22 cellular contexts compared by ENCODE assay signal in genomic region chr3:5429517-5429890, GRCh38.
"Had no signal": no experiment of that assay in that cellular context is flagged by ENCODE, and none has a peak within 500 bp of the region (broad histone marks: within the 10 kb centered on the region; RNA-seq: fewer than 3 reads in every experiment).

No MANE protein-coding gene starts in this region.

- H3K4me1 Mint-ChIP-seq: stimulated activated effector memory CD8-positive, alpha-beta T cell treated with anti-CD3 and anti-CD28 coated beads, Interleukin-12 subunit alpha, Interleukin-12 subunit beta, amount 100 ng/mL, for 72 hours had no signal

- H3K9me3 ChIP-seq: colonic mucosa, lower lobe of right lung, pancreas, right lobe of liver, testis, upper lobe of right lung had no signal

- H3K27me3 ChIP-seq: colonic mucosa, pancreas, right lobe of liver, testis, upper lobe of right lung had no signal

- H3K27ac Mint-ChIP-seq: activated CD4-positive, alpha-beta T cell treated with anti-CD3 and anti-CD28 coated beads, Interleukin-2, amount 10 ng/mL, durations not matched to agents 7 days and 5 days; activated CD8-positive, alpha-beta T cell treated with anti-CD3 and anti-CD28 coated beads, Interleukin-2, amount 10 ng/mL, durations not matched to agents 7 days and 5 days; activated naive CD4-positive, alpha-beta T cell treated with anti-CD3 and anti-CD28 coated beads for 36 hours; activated T-cell treated with anti-CD3 and anti-CD28 coated beads, Interleukin-2, amount 50 U/mL, for 24 hours; endodermal cell; natural killer cell; stimulated activated effector memory CD8-positive, alpha-beta T cell treated with anti-CD3 and anti-CD28 coated beads, Interleukin-12 subunit alpha, Interleukin-12 subunit beta, amount 100 ng/mL, for 72 hours had no signal

- H3K27ac ChIP-seq: colonic mucosa, epithelial cell of prostate, lower lobe of right lung, pancreas, right lobe of liver, testis, upper lobe of right lung had no signal

- H3K4me1 ChIP-seq: colonic mucosa, lower lobe of right lung, pancreas, right lobe of liver, testis, upper lobe of right lung had no signal

- DNase-seq: activated CD4-positive, alpha-beta T cell treated with anti-CD3 and anti-CD28 coated beads, Interleukin-2, amount 10 ng/mL, durations not matched to agents 7 days and 5 days; activated CD8-positive, alpha-beta T cell treated with anti-CD3 and anti-CD28 coated beads, Interleukin-2, amount 10 ng/mL, durations not matched to agents 7 days and 5 days; activated T-cell treated with anti-CD3 and anti-CD28 coated beads, Interleukin-2, amount 50 U/mL, for 24 hours; anterior cingulate cortex; central memory CD4-positive, alpha-beta T cell; colonic mucosa; endodermal cell; foreskin melanocyte; glutamatergic neuron; islet precursor cell; lower lobe of right lung; natural killer cell; pancreas; right lobe of liver; stimulated activated CD4-positive, alpha-beta T cell treated with anti-CD3 and anti-CD28 coated beads, Interleukin-15, amount 100 ng/mL, for 24 hours; stimulated activated CD4-positive, alpha-beta T cell treated with anti-CD3 and anti-CD28 coated beads, Interleukin-2, amount 100 ng/mL, for 48 hours; testis; upper lobe of right lung had no signal

- H3K4me3 ChIP-seq: colonic mucosa, lower lobe of right lung, pancreas, right lobe of liver, testis, upper lobe of right lung had no signal

- ATAC-seq: activated CD8-positive, alpha-beta T cell treated with anti-CD3 and anti-CD28 coated beads, Interleukin-2, amount 10 ng/mL, durations not matched to agents 7 days and 5 days; lower lobe of right lung; natural killer cell; pancreas; right lobe of liver; upper lobe of right lung had no signal

- H3K36me3 Mint-ChIP-seq: brain; natural killer cell; stimulated activated effector memory CD8-positive, alpha-beta T cell treated with anti-CD3 and anti-CD28 coated beads, Interleukin-12 subunit alpha, Interleukin-12 subunit beta, amount 100 ng/mL, for 72 hours had no signal

- H3K4me3 Mint-ChIP-seq: activated CD4-positive, alpha-beta T cell treated with anti-CD3 and anti-CD28 coated beads, Interleukin-2, amount 10 ng/mL, durations not matched to agents 7 days and 5 days; activated CD8-positive, alpha-beta T cell treated with anti-CD3 and anti-CD28 coated beads, Interleukin-2, amount 10 ng/mL, durations not matched to agents 7 days and 5 days; activated naive CD4-positive, alpha-beta T cell treated with anti-CD3 and anti-CD28 coated beads for 36 hours; activated T-cell treated with anti-CD3 and anti-CD28 coated beads, Interleukin-2, amount 50 U/mL, for 24 hours; brain; endodermal cell; natural killer cell; stimulated activated effector memory CD8-positive, alpha-beta T cell treated with anti-CD3 and anti-CD28 coated beads, Interleukin-12 subunit alpha, Interleukin-12 subunit beta, amount 100 ng/mL, for 72 hours had no signal

- H3K9me3 Mint-ChIP-seq: activated CD4-positive, alpha-beta T cell treated with anti-CD3 and anti-CD28 coated beads, Interleukin-2, amount 10 ng/mL, durations not matched to agents 7 days and 5 days; activated naive CD4-positive, alpha-beta T cell treated with anti-CD3 and anti-CD28 coated beads for 36 hours; activated T-cell treated with anti-CD3 and anti-CD28 coated beads, Interleukin-2, amount 50 U/mL, for 24 hours; endodermal cell; natural killer cell; stimulated activated effector memory CD8-positive, alpha-beta T cell treated with anti-CD3 and anti-CD28 coated beads, Interleukin-12 subunit alpha, Interleukin-12 subunit beta, amount 100 ng/mL, for 72 hours had no signal

- H3K36me3 ChIP-seq: colonic mucosa, lower lobe of right lung, pancreas, right lobe of liver, upper lobe of right lung had no signal
